In the genomic region with DNA sequence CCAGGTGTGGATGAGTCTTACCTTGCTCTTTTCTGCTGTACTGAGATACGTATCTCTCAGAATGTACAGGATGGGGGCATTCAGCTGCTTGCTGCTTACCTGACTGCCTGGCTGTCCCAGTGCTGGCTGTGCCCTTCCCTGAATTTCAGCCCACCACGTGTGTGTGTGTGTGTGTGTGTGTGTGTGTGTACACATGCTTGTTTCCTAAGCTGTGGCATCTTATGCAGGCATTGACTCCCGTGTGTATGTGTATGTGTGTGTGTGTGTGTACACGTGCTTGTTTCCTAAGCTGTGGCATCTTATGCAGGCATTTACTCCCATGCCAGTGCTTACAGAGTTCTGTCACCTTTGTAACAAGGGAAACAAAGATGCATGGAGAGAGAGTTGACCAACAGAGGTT, we compare ENCODE assay signal across 29 cellular contexts.
"Had no signal": no experiment of that assay in that cellular context is flagged by ENCODE, and none has a peak within 500 bp of the region (broad histone marks: within the 10 kb centered on the region; RNA-seq: fewer than 3 reads in every experiment).

No MANE protein-coding gene starts in this region.

- H3K9me3 Mint-ChIP-seq: activated CD4-positive, alpha-beta T cell treated with anti-CD3 and anti-CD28 coated beads, Interleukin-2, amount 10 ng/mL, durations not matched to agents 24 days and 14 days; activated naive CD4-positive, alpha-beta T cell treated with anti-CD3 and anti-CD28 coated beads for 36 hours; activated naive CD4-positive, alpha-beta T cell treated with anti-CD3 and anti-CD28 coated beads, Interleukin-2, amount 50 U/mL, for 24 hours; activated naive CD8-positive, alpha-beta T cell treated with anti-CD3 and anti-CD28 coated beads, Interleukin-2, amount 50 U/mL, for 24 hours had no signal

- H3K4me3 ChIP-seq: adrenal gland, breast epithelium, cardiac muscle cell, colonic mucosa had no signal

- H3K4me1 Mint-ChIP-seq: activated CD4-positive, alpha-beta T cell treated with anti-CD3 and anti-CD28 coated beads for 36 hours; activated naive CD4-positive, alpha-beta T cell treated with anti-CD3 and anti-CD28 coated beads, Interleukin-2, amount 50 U/mL, for 24 hours; activated naive CD8-positive, alpha-beta T cell treated with anti-CD3 and anti-CD28 coated beads for 36 hours; activated naive CD8-positive, alpha-beta T cell treated with anti-CD3 and anti-CD28 coated beads, Interleukin-2, amount 50 U/mL, for 24 hours had no signal

- ATAC-seq: activated CD4-positive, alpha-beta T cell treated with anti-CD3 and anti-CD28 coated beads for 36 hours; activated CD8-positive, alpha-beta memory T cell treated with anti-CD3 and anti-CD28 coated beads, Interleukin-2, amount 10 ng/mL, durations not matched to agents 7 days and 5 days; activated CD8-positive, alpha-beta T cell treated with anti-CD3 and anti-CD28 coated beads, Interleukin-2, amount 10 ng/mL, durations not matched to agents 7 days and 5 days; activated naive CD8-positive, alpha-beta T cell treated with anti-CD3 and anti-CD28 coated beads, Interleukin-2, amount 50 U/mL, for 24 hours; esophagus mucosa had no signal

- H3K4me3 Mint-ChIP-seq: activated CD4-positive, alpha-beta memory T cell treated with anti-CD3 and anti-CD28 coated beads for 36 hours; activated CD4-positive, alpha-beta T cell treated with anti-CD3 and anti-CD28 coated beads for 36 hours; activated CD4-positive, alpha-beta T cell treated with anti-CD3 and anti-CD28 coated beads, Interleukin-2, amount 10 ng/mL, durations not matched to agents 24 days and 14 days; activated CD8-positive, alpha-beta memory T cell treated with anti-CD3 and anti-CD28 coated beads, Interleukin-2, amount 10 ng/mL, durations not matched to agents 7 days and 5 days; activated CD8-positive, alpha-beta T cell treated with anti-CD3 and anti-CD28 coated beads, Interleukin-2, amount 10 ng/mL, durations not matched to agents 7 days and 5 days; activated naive CD4-positive, alpha-beta T cell treated with anti-CD3 and anti-CD28 coated beads for 36 hours; activated naive CD4-positive, alpha-beta T cell treated with anti-CD3 and anti-CD28 coated beads, Interleukin-2, amount 50 U/mL, for 24 hours; activated naive CD8-positive, alpha-beta T cell treated with anti-CD3 and anti-CD28 coated beads for 36 hours; activated naive CD8-positive, alpha-beta T cell treated with anti-CD3 and anti-CD28 coated beads, Interleukin-2, amount 50 U/mL, for 24 hours; activated T-helper 1 cell treated with anti-CD3 and anti-CD28 coated beads, Interleukin-12 subunit alpha, Interleukin-12 subunit beta, Interleukin-2, Interleukin-4 antibody, amounts not matched to agents 30 ng/mL and 10 ng/mL and 1 ng/mL, durations not matched to agents 14 hours and 24 hours and 36 hours; brain had no signal

- DNase-seq: activated CD4-positive, alpha-beta memory T cell treated with anti-CD3 and anti-CD28 coated beads for 36 hours; activated CD4-positive, alpha-beta T cell treated with anti-CD3 and anti-CD28 coated beads for 36 hours; activated CD4-positive, alpha-beta T cell treated with anti-CD3 and anti-CD28 coated beads, Interleukin-2, amount 10 ng/mL, durations not matched to agents 24 days and 14 days; activated CD4-positive, CD25-positive, alpha-beta regulatory T cell; activated CD4-positive, CD25-positive, alpha-beta regulatory T cell treated with anti-CD3 and anti-CD28 coated beads, Interleukin-2, amount 50 U/mL, for 72 hours; activated CD8-positive, alpha-beta memory T cell treated with anti-CD3 and anti-CD28 coated beads, Interleukin-2, amount 10 ng/mL, durations not matched to agents 7 days and 5 days; activated CD8-positive, alpha-beta memory T cell treated with anti-CD3 and anti-CD28 coated beads, Interleukin-2, amount 50 U/mL, for 4 hours; activated CD8-positive, alpha-beta T cell treated with anti-CD3 and anti-CD28 coated beads, Interleukin-2, amount 10 ng/mL, durations not matched to agents 7 days and 5 days; activated effector memory CD4-positive, alpha-beta T cell treated with anti-CD3 and anti-CD28 coated beads, Interleukin-2, amount 50 U/mL, for 16 hours; activated naive CD4-positive, alpha-beta T cell treated with anti-CD3 and anti-CD28 coated beads for 36 hours; activated naive CD8-positive, alpha-beta T cell treated with anti-CD3 and anti-CD28 coated beads for 36 hours; activated naive CD8-positive, alpha-beta T cell treated with anti-CD3 and anti-CD28 coated beads, Interleukin-2, amount 50 U/mL, for 24 hours; activated T-cell treated with anti-CD3 and anti-CD28 coated beads, Interleukin-2, amount 50 U/mL, for 1 hour; activated T-cell treated with anti-CD3 and anti-CD28 coated beads, Interleukin-2, amount 50 U/mL, for 48 hours; adrenal gland; amygdala; central memory CD4-positive, alpha-beta T cell; cerebellar nuclear complex; colonic mucosa; effector CD8-positive, alpha-beta T cell; foreskin fibroblast; T-helper 2 cell had no signal

- H3K9me3 ChIP-seq: adrenal gland, breast epithelium, colonic mucosa had no signal

- H3K27ac Mint-ChIP-seq: activated CD4-positive, alpha-beta memory T cell treated with anti-CD3 and anti-CD28 coated beads for 36 hours; activated CD4-positive, alpha-beta T cell treated with anti-CD3 and anti-CD28 coated beads for 36 hours; activated CD4-positive, alpha-beta T cell treated with anti-CD3 and anti-CD28 coated beads, Interleukin-2, amount 10 ng/mL, durations not matched to agents 24 days and 14 days; activated CD8-positive, alpha-beta T cell treated with anti-CD3 and anti-CD28 coated beads, Interleukin-2, amount 10 ng/mL, durations not matched to agents 7 days and 5 days; activated naive CD4-positive, alpha-beta T cell treated with anti-CD3 and anti-CD28 coated beads for 36 hours; activated naive CD4-positive, alpha-beta T cell treated with anti-CD3 and anti-CD28 coated beads, Interleukin-2, amount 50 U/mL, for 24 hours; activated naive CD8-positive, alpha-beta T cell treated with anti-CD3 and anti-CD28 coated beads for 36 hours; activated naive CD8-positive, alpha-beta T cell treated with anti-CD3 and anti-CD28 coated beads, Interleukin-2, amount 50 U/mL, for 24 hours; activated T-helper 1 cell treated with anti-CD3 and anti-CD28 coated beads, Interleukin-12 subunit alpha, Interleukin-12 subunit beta, Interleukin-2, Interleukin-4 antibody, amounts not matched to agents 30 ng/mL and 10 ng/mL and 1 ng/mL, durations not matched to agents 14 hours and 24 hours and 36 hours; activated T-helper 2 cell treated with anti-CD3 and anti-CD28 coated beads, Interferon-gamma antibody, Interleukin-2, Interleukin-4, amounts not matched to agents 10 μg/mL and 5 μg/mL and 100 μg/mL, durations not matched to agents 14 hours and 24 hours and 36 hours; brain had no signal

- H3K27me3 Mint-ChIP-seq: activated CD4-positive, alpha-beta memory T cell treated with anti-CD3 and anti-CD28 coated beads for 36 hours; activated CD4-positive, alpha-beta T cell treated with anti-CD3 and anti-CD28 coated beads for 36 hours; activated CD4-positive, alpha-beta T cell treated with anti-CD3 and anti-CD28 coated beads, Interleukin-2, amount 10 ng/mL, durations not matched to agents 24 days and 14 days; activated naive CD4-positive, alpha-beta T cell treated with anti-CD3 and anti-CD28 coated beads, Interleukin-2, amount 50 U/mL, for 24 hours; activated naive CD8-positive, alpha-beta T cell treated with anti-CD3 and anti-CD28 coated beads for 36 hours; activated naive CD8-positive, alpha-beta T cell treated with anti-CD3 and anti-CD28 coated beads, Interleukin-2, amount 50 U/mL, for 24 hours; brain had no signal

- H3K27me3 ChIP-seq: adrenal gland, breast epithelium, cardiac muscle cell, colonic mucosa had no signal

- H3K27ac ChIP-seq: adrenal gland, breast epithelium, cardiac muscle cell had no signal

- H3K36me3 ChIP-seq: adrenal gland, breast epithelium, cardiac muscle cell, colonic mucosa had no signal
